1 cellular context compared by ENCODE assay signal in the genomic region with DNA sequence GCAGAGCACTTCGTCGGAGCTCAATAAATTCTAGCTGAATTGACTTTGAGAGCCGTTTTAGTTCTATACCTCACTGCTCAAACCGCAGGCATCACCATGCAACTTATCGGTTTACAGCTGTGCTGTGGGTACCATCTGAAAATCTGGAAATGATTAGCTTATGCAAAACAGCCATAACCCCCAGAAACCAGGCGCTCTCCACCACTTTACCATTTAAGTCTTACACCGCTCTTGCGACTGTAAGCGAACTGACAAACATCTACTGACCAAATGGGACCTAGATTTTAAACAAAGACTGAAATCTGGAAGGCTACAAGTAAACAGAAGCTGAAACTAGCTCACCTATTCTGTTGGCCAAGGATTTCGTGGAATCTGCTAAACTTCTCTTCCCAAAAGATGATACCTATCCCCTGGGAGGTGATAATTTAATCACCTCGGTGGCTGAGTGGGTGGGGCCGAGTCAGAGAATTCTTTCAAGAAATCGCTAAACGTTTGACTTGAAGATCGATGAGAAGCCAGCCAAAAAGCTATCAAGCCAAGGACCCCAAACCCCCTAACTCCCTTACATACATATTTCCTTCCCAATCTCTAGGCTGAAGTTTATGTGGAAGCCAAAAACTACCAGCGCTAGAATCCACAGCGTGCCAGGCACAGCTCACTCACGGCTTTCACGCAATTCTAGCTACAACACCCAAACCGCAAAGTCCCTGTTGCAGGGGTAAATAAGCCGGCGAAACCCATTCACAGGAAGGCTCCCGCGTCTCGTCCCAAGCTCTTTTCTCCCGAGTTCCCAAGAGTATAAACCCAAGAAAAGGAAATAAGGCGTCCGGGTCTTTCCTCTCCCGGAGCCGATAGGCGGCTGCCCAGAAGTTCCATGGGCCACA.
TF ChIP-seq lines count a peak whose summit lies in the region.

No MANE protein-coding gene starts in this region.

TF ChIP-seq in K562, 482 proteins besides CTCF, POLR2A, EP300 and RAD21:
- no peak for TF ChIP-seq SRF (CRISPR knock-in tag; IDR thresholded peaks at IDR 0.05)
- TF ChIP-seq, protein P1, sequence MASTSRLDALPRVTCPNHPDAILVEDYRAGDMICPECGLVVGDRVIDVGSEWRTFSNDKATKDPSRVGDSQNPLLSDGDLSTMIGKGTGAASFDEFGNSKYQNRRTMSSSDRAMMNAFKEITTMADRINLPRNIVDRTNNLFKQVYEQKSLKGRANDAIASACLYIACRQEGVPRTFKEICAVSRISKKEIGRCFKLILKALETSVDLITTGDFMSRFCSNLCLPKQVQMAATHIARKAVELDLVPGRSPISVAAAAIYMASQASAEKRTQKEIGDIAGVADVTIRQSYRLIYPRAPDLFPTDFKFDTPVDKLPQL (IDR thresholded peaks at IDR 0.05; ENCODE audit: extremely low read depth, insufficient read length) = no peak
- no peak for TF ChIP-seq YY1 (IDR thresholded peaks at IDR 0.05; ENCODE audit: borderline replicate concordance in 1 of 3, control insufficient read depth in 1 of 3, extremely low read depth in 1 of 3, insufficient read depth in 3 of 3, insufficient read length in 1 of 3, insufficient replicate concordance in 2 of 3, low read depth in 1 of 3, low read length in 2 of 3)
- no peak for TF ChIP-seq POLR3A (IDR thresholded peaks at IDR 0.05; ENCODE audit: borderline replicate concordance, extremely low read depth, insufficient read depth, insufficient read length)
- TF ChIP-seq, protein P2, sequence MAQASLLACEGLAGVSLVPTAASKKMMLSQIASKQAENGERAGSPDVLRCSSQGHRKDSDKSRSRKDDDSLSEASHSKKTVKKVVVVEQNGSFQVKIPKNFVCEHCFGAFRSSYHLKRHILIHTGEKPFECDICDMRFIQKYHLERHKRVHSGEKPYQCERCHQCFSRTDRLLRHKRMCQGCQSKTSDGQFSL (CRISPR knock-in tag; IDR thresholded peaks at IDR 0.05) = 0 out of 2 replicates have a peak, but pooled peaks have one; percentile 22
- TF ChIP-seq, protein P2 (tag; IDR thresholded peaks at IDR 0.05) = 0 out of 4 replicates have a peak, but pooled peaks of 1 of the 2 experiments have one; percentile 31
- no peak for TF ChIP-seq KAT8 (IDR thresholded peaks at IDR 0.05; ENCODE audit: low read depth)
- TF ChIP-seq, protein P3, sequence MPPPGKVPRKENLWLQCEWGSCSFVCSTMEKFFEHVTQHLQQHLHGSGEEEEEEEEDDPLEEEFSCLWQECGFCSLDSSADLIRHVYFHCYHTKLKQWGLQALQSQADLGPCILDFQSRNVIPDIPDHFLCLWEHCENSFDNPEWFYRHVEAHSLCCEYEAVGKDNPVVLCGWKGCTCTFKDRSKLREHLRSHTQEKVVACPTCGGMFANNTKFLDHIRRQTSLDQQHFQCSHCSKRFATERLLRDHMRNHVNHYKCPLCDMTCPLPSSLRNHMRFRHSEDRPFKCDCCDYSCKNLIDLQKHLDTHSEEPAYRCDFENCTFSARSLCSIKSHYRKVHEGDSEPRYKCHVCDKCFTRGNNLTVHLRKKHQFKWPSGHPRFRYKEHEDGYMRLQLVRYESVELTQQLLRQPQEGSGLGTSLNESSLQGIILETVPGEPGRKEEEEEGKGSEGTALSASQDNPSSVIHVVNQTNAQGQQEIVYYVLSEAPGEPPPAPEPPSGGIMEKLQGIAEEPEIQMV (tag; conservative IDR thresholded peaks at IDR 0.05; ENCODE audit: low read depth) = no peak
- TF ChIP-seq STAT5B (CRISPR knock-in tag; IDR thresholded peaks at IDR 0.05) = no peak
- TF ChIP-seq NR2C1 (IDR thresholded peaks at IDR 0.05) = no peak
- no peak for TF ChIP-seq NR2C1 (tag; IDR thresholded peaks at IDR 0.05)
- TF ChIP-seq CBFA2T3 (IDR thresholded peaks at IDR 0.05) = 0 out of 2 replicates have a peak, but pooled peaks have one; percentile 29
- TF ChIP-seq ETV5 (CRISPR knock-in tag; IDR thresholded peaks at IDR 0.05; ENCODE audit: low read depth) = 0 out of 2 replicates have a peak, but pooled peaks have one; percentile 0
- no peak for TF ChIP-seq ARID2 (IDR thresholded peaks at IDR 0.05)
- TF ChIP-seq FOXA1 (IDR thresholded peaks at IDR 0.05; ENCODE audit: borderline replicate concordance) = no peak
- TF ChIP-seq MBD2 (IDR thresholded peaks at IDR 0.05; ENCODE audit: borderline replicate concordance, low read depth) = no peak
- TF ChIP-seq, protein P4, sequence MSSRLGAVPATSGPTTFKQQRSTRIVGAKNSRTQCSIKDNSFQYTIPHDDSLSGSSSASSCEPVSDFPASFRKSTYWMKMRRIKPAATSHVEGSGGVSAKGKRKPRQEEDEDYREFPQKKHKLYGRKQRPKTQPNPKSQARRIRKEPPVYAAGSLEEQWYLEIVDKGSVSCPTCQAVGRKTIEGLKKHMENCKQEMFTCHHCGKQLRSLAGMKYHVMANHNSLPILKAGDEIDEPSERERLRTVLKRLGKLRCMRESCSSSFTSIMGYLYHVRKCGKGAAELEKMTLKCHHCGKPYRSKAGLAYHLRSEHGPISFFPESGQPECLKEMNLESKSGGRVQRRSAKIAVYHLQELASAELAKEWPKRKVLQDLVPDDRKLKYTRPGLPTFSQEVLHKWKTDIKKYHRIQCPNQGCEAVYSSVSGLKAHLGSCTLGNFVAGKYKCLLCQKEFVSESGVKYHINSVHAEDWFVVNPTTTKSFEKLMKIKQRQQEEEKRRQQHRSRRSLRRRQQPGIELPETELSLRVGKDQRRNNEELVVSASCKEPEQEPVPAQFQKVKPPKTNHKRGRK (tag; IDR thresholded peaks at IDR 0.05) = no peak
- no peak for TF ChIP-seq SMAD1 (IDR thresholded peaks at IDR 0.05; ENCODE audit: low read depth, low read length, partially characterized antibody)
- TF ChIP-seq CHD1 (IDR thresholded peaks at IDR 0.05; ENCODE audit: low read length) = peak; percentile 82
- TF ChIP-seq GABPA (tag; conservative IDR thresholded peaks at IDR 0.05; ENCODE audit: low read depth) = no peak
- TF ChIP-seq KAT7 (CRISPR knock-in tag; IDR thresholded peaks at IDR 0.05; ENCODE audit: borderline replicate concordance) = 0 out of 2 replicates have a peak, but pooled peaks have one; percentile 39
- TF ChIP-seq, protein P5, sequence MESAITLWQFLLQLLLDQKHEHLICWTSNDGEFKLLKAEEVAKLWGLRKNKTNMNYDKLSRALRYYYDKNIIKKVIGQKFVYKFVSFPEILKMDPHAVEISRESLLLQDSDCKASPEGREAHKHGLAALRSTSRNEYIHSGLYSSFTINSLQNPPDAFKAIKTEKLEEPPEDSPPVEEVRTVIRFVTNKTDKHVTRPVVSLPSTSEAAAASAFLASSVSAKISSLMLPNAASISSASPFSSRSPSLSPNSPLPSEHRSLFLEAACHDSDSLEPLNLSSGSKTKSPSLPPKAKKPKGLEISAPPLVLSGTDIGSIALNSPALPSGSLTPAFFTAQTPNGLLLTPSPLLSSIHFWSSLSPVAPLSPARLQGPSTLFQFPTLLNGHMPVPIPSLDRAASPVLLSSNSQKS (CRISPR knock-in tag; IDR thresholded peaks at IDR 0.05) = no peak
- TF ChIP-seq ARNT (IDR thresholded peaks at IDR 0.05) = no peak
- TF ChIP-seq ZNF165 (CRISPR knock-in tag; IDR thresholded peaks at IDR 0.05; ENCODE audit: borderline replicate concordance) = no peak
- TF ChIP-seq, protein P6, sequence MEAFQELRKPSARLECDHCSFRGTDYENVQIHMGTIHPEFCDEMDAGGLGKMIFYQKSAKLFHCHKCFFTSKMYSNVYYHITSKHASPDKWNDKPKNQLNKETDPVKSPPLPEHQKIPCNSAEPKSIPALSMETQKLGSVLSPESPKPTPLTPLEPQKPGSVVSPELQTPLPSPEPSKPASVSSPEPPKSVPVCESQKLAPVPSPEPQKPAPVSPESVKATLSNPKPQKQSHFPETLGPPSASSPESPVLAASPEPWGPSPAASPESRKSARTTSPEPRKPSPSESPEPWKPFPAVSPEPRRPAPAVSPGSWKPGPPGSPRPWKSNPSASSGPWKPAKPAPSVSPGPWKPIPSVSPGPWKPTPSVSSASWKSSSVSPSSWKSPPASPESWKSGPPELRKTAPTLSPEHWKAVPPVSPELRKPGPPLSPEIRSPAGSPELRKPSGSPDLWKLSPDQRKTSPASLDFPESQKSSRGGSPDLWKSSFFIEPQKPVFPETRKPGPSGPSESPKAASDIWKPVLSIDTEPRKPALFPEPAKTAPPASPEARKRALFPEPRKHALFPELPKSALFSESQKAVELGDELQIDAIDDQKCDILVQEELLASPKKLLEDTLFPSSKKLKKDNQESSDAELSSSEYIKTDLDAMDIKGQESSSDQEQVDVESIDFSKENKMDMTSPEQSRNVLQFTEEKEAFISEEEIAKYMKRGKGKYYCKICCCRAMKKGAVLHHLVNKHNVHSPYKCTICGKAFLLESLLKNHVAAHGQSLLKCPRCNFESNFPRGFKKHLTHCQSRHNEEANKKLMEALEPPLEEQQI (IDR thresholded peaks at IDR 0.05) = no peak
- no peak for TF ChIP-seq NFXL1 (CRISPR knock-in tag; IDR thresholded peaks at IDR 0.05)
- TF ChIP-seq, protein P7, sequence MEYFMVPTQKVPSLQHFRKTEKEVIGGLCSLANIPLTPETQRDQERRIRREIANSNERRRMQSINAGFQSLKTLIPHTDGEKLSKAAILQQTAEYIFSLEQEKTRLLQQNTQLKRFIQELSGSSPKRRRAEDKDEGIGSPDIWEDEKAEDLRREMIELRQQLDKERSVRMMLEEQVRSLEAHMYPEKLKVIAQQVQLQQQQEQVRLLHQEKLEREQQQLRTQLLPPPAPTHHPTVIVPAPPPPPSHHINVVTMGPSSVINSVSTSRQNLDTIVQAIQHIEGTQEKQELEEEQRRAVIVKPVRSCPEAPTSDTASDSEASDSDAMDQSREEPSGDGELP (CRISPR knock-in tag; IDR thresholded peaks at IDR 0.05; ENCODE audit: borderline replicate concordance) = no peak
- TF ChIP-seq LCOR (CRISPR knock-in tag; IDR thresholded peaks at IDR 0.05) = 0 out of 2 replicates have a peak, but pooled peaks have one; percentile 14
- TF ChIP-seq ZNF644 (tag; IDR thresholded peaks at IDR 0.05; ENCODE audit: low read depth) = no peak
- no peak for TF ChIP-seq ZNF232 (CRISPR knock-in tag; IDR thresholded peaks at IDR 0.05)
- TF ChIP-seq PTRF (tag; IDR thresholded peaks at IDR 0.05) = no peak
- TF ChIP-seq, protein P8, sequence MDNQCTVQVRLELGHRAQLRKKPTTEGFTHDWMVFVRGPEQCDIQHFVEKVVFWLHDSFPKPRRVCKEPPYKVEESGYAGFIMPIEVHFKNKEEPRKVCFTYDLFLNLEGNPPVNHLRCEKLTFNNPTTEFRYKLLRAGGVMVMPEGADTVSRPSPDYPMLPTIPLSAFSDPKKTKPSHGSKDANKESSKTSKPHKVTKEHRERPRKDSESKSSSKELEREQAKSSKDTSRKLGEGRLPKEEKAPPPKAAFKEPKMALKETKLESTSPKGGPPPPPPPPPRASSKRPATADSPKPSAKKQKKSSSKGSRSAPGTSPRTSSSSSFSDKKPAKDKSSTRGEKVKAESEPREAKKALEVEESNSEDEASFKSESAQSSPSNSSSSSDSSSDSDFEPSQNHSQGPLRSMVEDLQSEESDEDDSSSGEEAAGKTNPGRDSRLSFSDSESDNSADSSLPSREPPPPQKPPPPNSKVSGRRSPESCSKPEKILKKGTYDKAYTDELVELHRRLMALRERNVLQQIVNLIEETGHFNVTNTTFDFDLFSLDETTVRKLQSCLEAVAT (IDR thresholded peaks at IDR 0.05) = no peak
- no peak for TF ChIP-seq BCL6 (CRISPR knock-in tag; IDR thresholded peaks at IDR 0.05)
- TF ChIP-seq, protein P9, sequence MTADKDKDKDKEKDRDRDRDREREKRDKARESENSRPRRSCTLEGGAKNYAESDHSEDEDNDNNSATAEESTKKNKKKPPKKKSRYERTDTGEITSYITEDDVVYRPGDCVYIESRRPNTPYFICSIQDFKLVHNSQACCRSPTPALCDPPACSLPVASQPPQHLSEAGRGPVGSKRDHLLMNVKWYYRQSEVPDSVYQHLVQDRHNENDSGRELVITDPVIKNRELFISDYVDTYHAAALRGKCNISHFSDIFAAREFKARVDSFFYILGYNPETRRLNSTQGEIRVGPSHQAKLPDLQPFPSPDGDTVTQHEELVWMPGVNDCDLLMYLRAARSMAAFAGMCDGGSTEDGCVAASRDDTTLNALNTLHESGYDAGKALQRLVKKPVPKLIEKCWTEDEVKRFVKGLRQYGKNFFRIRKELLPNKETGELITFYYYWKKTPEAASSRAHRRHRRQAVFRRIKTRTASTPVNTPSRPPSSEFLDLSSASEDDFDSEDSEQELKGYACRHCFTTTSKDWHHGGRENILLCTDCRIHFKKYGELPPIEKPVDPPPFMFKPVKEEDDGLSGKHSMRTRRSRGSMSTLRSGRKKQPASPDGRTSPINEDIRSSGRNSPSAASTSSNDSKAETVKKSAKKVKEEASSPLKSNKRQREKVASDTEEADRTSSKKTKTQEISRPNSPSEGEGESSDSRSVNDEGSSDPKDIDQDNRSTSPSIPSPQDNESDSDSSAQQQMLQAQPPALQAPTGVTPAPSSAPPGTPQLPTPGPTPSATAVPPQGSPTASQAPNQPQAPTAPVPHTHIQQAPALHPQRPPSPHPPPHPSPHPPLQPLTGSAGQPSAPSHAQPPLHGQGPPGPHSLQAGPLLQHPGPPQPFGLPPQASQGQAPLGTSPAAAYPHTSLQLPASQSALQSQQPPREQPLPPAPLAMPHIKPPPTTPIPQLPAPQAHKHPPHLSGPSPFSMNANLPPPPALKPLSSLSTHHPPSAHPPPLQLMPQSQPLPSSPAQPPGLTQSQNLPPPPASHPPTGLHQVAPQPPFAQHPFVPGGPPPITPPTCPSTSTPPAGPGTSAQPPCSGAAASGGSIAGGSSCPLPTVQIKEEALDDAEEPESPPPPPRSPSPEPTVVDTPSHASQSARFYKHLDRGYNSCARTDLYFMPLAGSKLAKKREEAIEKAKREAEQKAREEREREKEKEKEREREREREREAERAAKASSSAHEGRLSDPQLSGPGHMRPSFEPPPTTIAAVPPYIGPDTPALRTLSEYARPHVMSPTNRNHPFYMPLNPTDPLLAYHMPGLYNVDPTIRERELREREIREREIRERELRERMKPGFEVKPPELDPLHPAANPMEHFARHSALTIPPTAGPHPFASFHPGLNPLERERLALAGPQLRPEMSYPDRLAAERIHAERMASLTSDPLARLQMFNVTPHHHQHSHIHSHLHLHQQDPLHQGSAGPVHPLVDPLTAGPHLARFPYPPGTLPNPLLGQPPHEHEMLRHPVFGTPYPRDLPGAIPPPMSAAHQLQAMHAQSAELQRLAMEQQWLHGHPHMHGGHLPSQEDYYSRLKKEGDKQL (CRISPR knock-in tag; IDR thresholded peaks at IDR 0.05; ENCODE audit: borderline replicate concordance) = no peak
- peak; percentile 81 for TF ChIP-seq SAP30 (IDR thresholded peaks at IDR 0.05; ENCODE audit: borderline replicate concordance, insufficient read depth, low read depth, low read length, poor library complexity, severe bottlenecking)
- TF ChIP-seq RAD51 (IDR thresholded peaks at IDR 0.05; ENCODE audit: borderline replicate concordance, low read depth) = no peak
- TF ChIP-seq POU5F1 (IDR thresholded peaks at IDR 0.05; ENCODE audit: borderline replicate concordance, low read depth, low read length, partially characterized antibody) = no peak
- peak; percentile 20; the same call in 1 of the 2 replicates for TF ChIP-seq TCF3 (CRISPR knock-in tag; IDR thresholded peaks at IDR 0.05)
- TF ChIP-seq SLC30A9 (CRISPR knock-in tag; IDR thresholded peaks at IDR 0.05) = no peak
- 0 out of 2 replicates have a peak, but pooled peaks have one; percentile 13 for TF ChIP-seq FOXK1 (CRISPR knock-in tag; IDR thresholded peaks at IDR 0.05; ENCODE audit: borderline replicate concordance)
TF ChIP-seq in K562: peak in this region for 9.
